Comparison of ENCODE assay signal across 24 cellular contexts in the genomic region with DNA sequence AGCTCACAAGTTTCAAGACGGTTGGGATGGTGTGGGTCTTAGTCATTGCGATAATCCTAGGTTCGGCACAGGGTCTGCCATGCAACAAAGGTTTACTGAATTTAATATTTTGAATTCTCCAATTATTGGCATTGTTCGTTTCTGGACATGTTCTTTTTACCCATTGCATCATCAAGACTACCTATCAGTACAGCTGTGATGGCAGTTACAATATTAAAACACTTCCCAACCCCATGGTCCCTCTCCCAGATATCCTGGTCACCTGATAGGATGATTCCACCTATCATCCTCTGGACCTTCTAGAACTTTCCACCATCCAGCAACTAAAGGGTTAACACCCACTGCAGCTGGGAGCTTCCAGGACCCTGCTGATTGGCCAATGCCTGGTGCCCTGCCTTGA.
"Had no signal": no experiment of that assay in that cellular context is flagged by ENCODE, and none has a peak within 500 bp of the region (broad histone marks: within the 10 kb centered on the region; RNA-seq: fewer than 3 reads in every experiment).

No MANE protein-coding gene starts in this region.

- H3K27ac ChIP-seq: brain microvascular endothelial cell, esophagus muscularis mucosa, foreskin keratinocyte, heart left ventricle, pancreas, psoas muscle, testis, transverse colon, WERI-Rb-1 had no signal

- H3K4me3 ChIP-seq: esophagus muscularis mucosa, heart left ventricle, mucosa of descending colon, pancreas, psoas muscle, smooth muscle cell, testis, transverse colon had no signal

- DNase-seq: activated CD4-positive, alpha-beta memory T cell treated with anti-CD3 and anti-CD28 coated beads for 36 hours; activated CD4-positive, alpha-beta T cell treated with anti-CD3 and anti-CD28 coated beads, Interleukin-2, amount 10 ng/mL, durations not matched to agents 24 days and 14 days; activated CD4-positive, CD25-positive, alpha-beta regulatory T cell treated with anti-CD3 and anti-CD28 coated beads, Interleukin-2, amount 50 U/mL, for 72 hours; activated CD8-positive, alpha-beta memory T cell treated with anti-CD3 and anti-CD28 coated beads, Interleukin-2, amount 50 U/mL, for 4 hours; activated effector memory CD4-positive, alpha-beta T cell treated with anti-CD3 and anti-CD28 coated beads, Interleukin-2, amount 50 U/mL, for 16 hours; activated naive CD4-positive, alpha-beta T cell treated with anti-CD3 and anti-CD28 coated beads for 36 hours; activated naive CD8-positive, alpha-beta T cell treated with anti-CD3 and anti-CD28 coated beads, Interleukin-2, amount 10 ng/mL, durations not matched to agents 7 days and 5 days; activated T-cell treated with anti-CD3 and anti-CD28 coated beads, Interleukin-2, amount 50 U/mL, for 1 hour; brain microvascular endothelial cell; foreskin keratinocyte; heart left ventricle; left cardiac atrium; left ventricle myocardium superior; mucosa of descending colon; pancreas; psoas muscle; stimulated activated naive CD4-positive, alpha-beta T cell treated with Interleukin-2 at 50 U/mL for 16 hours; testis; transverse colon; WERI-Rb-1 had no signal

- H3K27me3 ChIP-seq: brain microvascular endothelial cell, esophagus muscularis mucosa, foreskin keratinocyte, heart left ventricle, pancreas, testis, transverse colon had no signal

- H3K4me2 ChIP-seq: smooth muscle cell had no signal

- H3K4me1 ChIP-seq: foreskin keratinocyte, pancreas, psoas muscle, testis had no signal

- H3K27me3 Mint-ChIP-seq: dendritic cell treated with granulocyte-macrophage colony-stimulating factor and Interleukin-4, amounts not matched to agents 40 ng/mL and 50 ng/mL, for 4 days had no signal

- H3K9me3 Mint-ChIP-seq: activated CD4-positive, alpha-beta memory T cell treated with anti-CD3 and anti-CD28 coated beads for 36 hours; activated CD4-positive, alpha-beta T cell treated with anti-CD3 and anti-CD28 coated beads, Interleukin-2, amount 10 ng/mL, durations not matched to agents 24 days and 14 days; activated naive CD4-positive, alpha-beta T cell treated with anti-CD3 and anti-CD28 coated beads for 36 hours; activated naive CD8-positive, alpha-beta T cell treated with anti-CD3 and anti-CD28 coated beads, Interleukin-2, amount 10 ng/mL, durations not matched to agents 7 days and 5 days; activated T-helper 1 cell treated with anti-CD3 and anti-CD28 coated beads, Interleukin-12 subunit alpha, Interleukin-12 subunit beta, Interleukin-2, Interleukin-4 antibody, amounts not matched to agents 30 ng/mL and 10 ng/mL and 1 ng/mL, durations not matched to agents 14 hours and 24 hours and 36 hours; dendritic cell treated with granulocyte-macrophage colony-stimulating factor and Interleukin-4, amounts not matched to agents 40 ng/mL and 50 ng/mL, for 4 days had no signal

- H3K36me3 Mint-ChIP-seq: activated CD4-positive, alpha-beta memory T cell treated with anti-CD3 and anti-CD28 coated beads for 36 hours; activated naive CD8-positive, alpha-beta T cell treated with anti-CD3 and anti-CD28 coated beads, Interleukin-2, amount 10 ng/mL, durations not matched to agents 7 days and 5 days had no signal

- H3K36me3 ChIP-seq: brain microvascular endothelial cell, esophagus muscularis mucosa, heart left ventricle, pancreas, transverse colon, WERI-Rb-1 had no signal

- H3K9me3 ChIP-seq: esophagus muscularis mucosa, heart left ventricle, mucosa of descending colon, pancreas, psoas muscle, testis, transverse colon had no signal

- H3K27ac Mint-ChIP-seq: activated CD4-positive, alpha-beta memory T cell treated with anti-CD3 and anti-CD28 coated beads for 36 hours; activated CD4-positive, alpha-beta T cell treated with anti-CD3 and anti-CD28 coated beads, Interleukin-2, amount 10 ng/mL, durations not matched to agents 24 days and 14 days; activated naive CD4-positive, alpha-beta T cell treated with anti-CD3 and anti-CD28 coated beads for 36 hours; activated naive CD8-positive, alpha-beta T cell treated with anti-CD3 and anti-CD28 coated beads, Interleukin-2, amount 10 ng/mL, durations not matched to agents 7 days and 5 days; dendritic cell treated with granulocyte-macrophage colony-stimulating factor and Interleukin-4, amounts not matched to agents 40 ng/mL and 50 ng/mL, for 4 days had no signal

- H3K4me3 Mint-ChIP-seq: activated CD4-positive, alpha-beta memory T cell treated with anti-CD3 and anti-CD28 coated beads for 36 hours; activated CD4-positive, alpha-beta T cell treated with anti-CD3 and anti-CD28 coated beads, Interleukin-2, amount 10 ng/mL, durations not matched to agents 24 days and 14 days; activated naive CD4-positive, alpha-beta T cell treated with anti-CD3 and anti-CD28 coated beads for 36 hours; activated naive CD8-positive, alpha-beta T cell treated with anti-CD3 and anti-CD28 coated beads, Interleukin-2, amount 10 ng/mL, durations not matched to agents 7 days and 5 days; activated T-helper 1 cell treated with anti-CD3 and anti-CD28 coated beads, Interleukin-12 subunit alpha, Interleukin-12 subunit beta, Interleukin-2, Interleukin-4 antibody, amounts not matched to agents 30 ng/mL and 10 ng/mL and 1 ng/mL, durations not matched to agents 14 hours and 24 hours and 36 hours; dendritic cell treated with granulocyte-macrophage colony-stimulating factor and Interleukin-4, amounts not matched to agents 40 ng/mL and 50 ng/mL, for 4 days had no signal
